9 cellular contexts compared by ENCODE assay signal in genomic region chr15:62847900-62848489, GRCh38.
DNase-seq lines count a peak whose midpoint lies in the region; ATAC-seq and TF ChIP-seq lines count a peak whose summit lies in the region.
"Had no signal": no experiment of that assay in that cellular context is flagged by ENCODE, and none has a peak within 500 bp of the region (broad histone marks: within the 10 kb centered on the region; RNA-seq: fewer than 3 reads in every experiment).

No MANE protein-coding gene starts in this region.

- no peak overlapping the region for H3K27ac Mint-ChIP-seq in activated T-helper 17 cell treated with anti-CD3 and anti-CD28 coated beads, Interleukin-2, amount 50 U/mL, for 72 hours
- H3K27ac Mint-ChIP-seq in progenitor cell of endocrine pancreas, result no peak overlapping the region

- H3K4me3 Mint-ChIP-seq in activated T-helper 17 cell treated with anti-CD3 and anti-CD28 coated beads, Interleukin-2, amount 50 U/mL, for 72 hours, result no peak overlapping the region
- H3K4me3 Mint-ChIP-seq in progenitor cell of endocrine pancreas (ENCODE audit: low read depth), result no peak overlapping the region
- H3K4me3 Mint-ChIP-seq: central memory CD8-positive, alpha-beta T cell had no signal

- H3K27me3 Mint-ChIP-seq in activated T-helper 17 cell treated with anti-CD3 and anti-CD28 coated beads, Interleukin-2, amount 50 U/mL, for 72 hours, result peaks cover 21% of the 10 kb centered on the region
- no peaks in the 10 kb centered on the region for H3K27me3 Mint-ChIP-seq in progenitor cell of endocrine pancreas

- no peaks in the 10 kb centered on the region for H3K36me3 Mint-ChIP-seq in activated T-helper 17 cell treated with anti-CD3 and anti-CD28 coated beads, Interleukin-2, amount 50 U/mL, for 72 hours (ENCODE audit: low read depth)
- peaks cover 3% of the 10 kb centered on the region for H3K36me3 Mint-ChIP-seq in progenitor cell of endocrine pancreas (ENCODE audit: insufficient read depth)

- H3K9me3 Mint-ChIP-seq in activated T-helper 17 cell treated with anti-CD3 and anti-CD28 coated beads, Interleukin-2, amount 50 U/mL, for 72 hours, result no peaks in the 10 kb centered on the region
- H3K9me3 Mint-ChIP-seq in progenitor cell of endocrine pancreas (ENCODE audit: low read depth), result no peaks in the 10 kb centered on the region
- H3K9me3 Mint-ChIP-seq: central memory CD8-positive, alpha-beta T cell had no signal

- TF ChIP-seq CTCF in progenitor cell of endocrine pancreas (IDR thresholded peaks at IDR 0.05; ENCODE audit: unreplicated experiment), result peak; percentile 52

- peak; percentile 32 for ATAC-seq in activated T-helper 17 cell treated with anti-CD3 and anti-CD28 coated beads, Interleukin-2, amount 50 U/mL, for 72 hours (replicated peaks)
- no peak for ATAC-seq in GM18909 (IDR thresholded peaks at IDR 0.05; ENCODE audit: poor library complexity, unreplicated experiment)

- intact Hi-C loops in head of caudate nucleus (cut with DNase I), result loop anchor here (5.0 kb wide), 2 partner anchors 199 to 244 kb away; no protein-coding TSS in a partner anchor

- DNase-seq in SIG-M5 treated with dmso at 0.1 percent for 504 hours (lab: John Stamatoyannopoulos, UW; ENCODE audit: unreplicated experiment) (peak; percentile 16), SIG-M5 (lab: John Stamatoyannopoulos, UW) (no peak), NCI-H526 (lab: John Stamatoyannopoulos, UW) (peak; percentile 23 to 70), head of caudate nucleus (peak; percentile 75 to 95 (median 88)), progenitor cell of endocrine pancreas (ENCODE audit: low spot score, unreplicated experiment) (peak; percentile 23), SKM-1 treated with dmso at 0.1 percent for 144 hours (lab: John Stamatoyannopoulos, UW; ENCODE audit: unreplicated experiment) (no peak)

- no peaks in the 10 kb centered on the region for H3K4me1 Mint-ChIP-seq in activated T-helper 17 cell treated with anti-CD3 and anti-CD28 coated beads, Interleukin-2, amount 50 U/mL, for 72 hours
- peaks cover 12% of the 10 kb centered on the region for H3K4me1 Mint-ChIP-seq in progenitor cell of endocrine pancreas (ENCODE audit: low read depth)
- H3K4me1 Mint-ChIP-seq: central memory CD8-positive, alpha-beta T cell had no signal

Comparison
In these comparisons a context has a peak if more than half of its experiments do, and no peak if none do; other contexts are left out.
1. DNase-seq: peak in SIG-M5 treated with dmso at 0.1 percent for 504 hours (single experiment), NCI-H526 (2 of 2), head of caudate nucleus (42 of 42) and progenitor cell of endocrine pancreas (single experiment); none in SIG-M5 (single experiment) and SKM-1 treated with dmso at 0.1 percent for 144 hours (single experiment).